Comparison of ENCODE assay signal across 8 cellular contexts in the genomic region with DNA sequence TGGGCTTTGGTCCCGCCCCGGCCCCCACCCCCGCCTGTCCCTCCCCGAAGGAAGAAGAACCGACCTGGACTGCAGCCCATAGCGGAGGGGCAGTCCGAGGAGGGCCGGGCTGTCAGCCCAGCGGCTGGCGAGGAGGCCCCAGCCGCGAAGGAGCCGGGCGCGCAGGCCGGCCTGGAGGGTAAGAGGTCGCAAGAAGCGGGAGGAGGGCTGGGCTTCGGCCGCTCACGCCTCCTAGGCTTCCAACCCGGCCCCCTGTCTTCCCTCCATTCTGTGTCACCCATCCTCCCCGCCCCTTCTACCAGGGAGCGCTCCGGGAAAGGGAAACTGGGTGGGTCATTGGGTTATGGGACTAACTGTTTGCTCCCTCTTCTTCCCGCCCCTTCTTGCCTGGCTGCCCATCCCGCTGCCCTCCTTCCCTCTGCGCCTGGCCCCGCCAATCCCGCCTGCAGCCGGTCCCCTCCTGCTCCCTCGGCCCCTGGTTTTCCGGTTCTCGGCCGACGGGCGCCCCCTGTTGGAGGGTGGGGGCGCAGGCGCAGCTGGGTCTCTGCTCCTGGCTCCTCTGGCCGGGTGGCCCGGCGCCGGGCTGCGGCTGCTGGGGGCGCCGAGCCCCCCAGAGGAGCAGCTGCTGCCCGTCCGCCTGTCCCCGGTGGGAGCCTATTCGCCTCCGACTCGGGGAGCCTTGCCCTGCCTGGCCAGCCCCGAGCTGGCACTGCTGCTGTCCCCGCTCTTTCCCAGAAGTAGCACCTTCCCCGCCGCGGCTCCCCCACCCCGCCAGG. TPM values are rescaled to one million over a fixed set of nuclear protein-coding genes. Genes with fewer than 3 reads are reported as not detected.
DNase-seq lines count a peak whose midpoint lies in the region; ATAC-seq and TF ChIP-seq lines count a peak whose summit lies in the region.

No MANE protein-coding gene starts in this region.

- ATAC-seq in GM18867 (IDR thresholded peaks at IDR 0.05; ENCODE audit: unreplicated experiment): peak; percentile 52
- ATAC-seq in HG03442 (IDR thresholded peaks at IDR 0.05; ENCODE audit: unreplicated experiment): peak; percentile 40

- DNase-seq in NCI-H524 (lab: John Stamatoyannopoulos, UW) (peak; percentile 53 to 80), coronary artery (ENCODE audit: low spot score) (peak; percentile 98), left kidney (ENCODE audit: low read depth, low spot score) (peak; percentile 97)
- DNase-seq in activated CD4-positive, alpha-beta T cell treated with anti-CD3 and anti-CD28 coated beads, Interleukin-2, amount 10 ng/mL, durations not matched to agents 7 days and 5 days: peak; percentile 88
- peak; percentile 75 to 89 (median 88) for DNase-seq in stimulated activated CD4-positive, alpha-beta T cell treated with anti-CD3 and anti-CD28 coated beads, Interleukin-1b, Interleukin-23, amount 100 ng/mL, for 24 hours (ENCODE audit: low read depth in 4 of 4, low spot score in 1 of 4)

- peaks cover 10% of the 10 kb centered on the region for H3K36me3 Mint-ChIP-seq in activated CD4-positive, alpha-beta T cell treated with anti-CD3 and anti-CD28 coated beads, Interleukin-2, amount 10 ng/mL, durations not matched to agents 7 days and 5 days (ENCODE audit: low read depth)

- POLR2A ChIA-PET in activated CD4-positive, alpha-beta T cell treated with anti-CD3 and anti-CD28 coated beads, Interleukin-2, amount 10 ng/mL, durations not matched to agents 7 days and 5 days (lab: Charles Lee): interaction anchor here (0.6 to 1.0 kb wide), 2 partner anchors 62 to 153 kb away, joined by 3 to 4 read pairs; no protein-coding TSS in a partner anchor

- peaks cover 41% of the 10 kb centered on the region for H3K79me2 ChIP-seq in ACC112 (ENCODE audit: control insufficient read depth, insufficient read depth, low read length, unreplicated experiment)

- H3K27ac ChIP-seq in ACC112 (ENCODE audit: low read depth, low read length) (peak overlapping the region; percentile 89), coronary artery (peak overlapping the region; percentile 98 to 99)

- peaks cover 57% of the 10 kb centered on the region for H3K4me1 Mint-ChIP-seq in activated CD4-positive, alpha-beta T cell treated with anti-CD3 and anti-CD28 coated beads, Interleukin-2, amount 10 ng/mL, durations not matched to agents 7 days and 5 days

- H3K27me3 ChIP-seq in ACC112 (ENCODE audit: insufficient read depth, low read length): no peaks in the 10 kb centered on the region

- CTCF ChIA-PET in activated CD4-positive, alpha-beta T cell treated with anti-CD3 and anti-CD28 coated beads, Interleukin-2, amount 10 ng/mL, durations not matched to agents 7 days and 5 days (lab: Charles Lee): interaction anchor here (0.5 to 5.4 kb wide), 34 partner anchors 9 to 1080 kb away, joined by 3 to 60 read pairs (median 4); partner anchors contain the start of genes ENTREP3, FDPS, HCN3 and KRTCAP2

- peak overlapping the region; percentile 86 for H3K4me3 Mint-ChIP-seq in activated CD4-positive, alpha-beta T cell treated with anti-CD3 and anti-CD28 coated beads, Interleukin-2, amount 10 ng/mL, durations not matched to agents 7 days and 5 days

- TF ChIP-seq CTCF in coronary artery (IDR thresholded peaks at IDR 0.05): peak; percentile 97

- H2AFZ ChIP-seq in ACC112 (ENCODE audit: low read length, unreplicated experiment): no peak overlapping the region

- no peaks in the 10 kb centered on the region for H3K27me3 Mint-ChIP-seq in activated CD4-positive, alpha-beta T cell treated with anti-CD3 and anti-CD28 coated beads, Interleukin-2, amount 10 ng/mL, durations not matched to agents 7 days and 5 days

- H3K36me3 ChIP-seq in ACC112 (ENCODE audit: insufficient read depth, low read length): peaks cover 16% of the 10 kb centered on the region; the same call in 1 of the 2 replicates

- H3K9me3 Mint-ChIP-seq in activated CD4-positive, alpha-beta T cell treated with anti-CD3 and anti-CD28 coated beads, Interleukin-2, amount 10 ng/mL, durations not matched to agents 7 days and 5 days: no peaks in the 10 kb centered on the region

- H3K27ac Mint-ChIP-seq in activated CD4-positive, alpha-beta T cell treated with anti-CD3 and anti-CD28 coated beads, Interleukin-2, amount 10 ng/mL, durations not matched to agents 7 days and 5 days: peak overlapping the region; percentile 85

- H3K4me1 ChIP-seq in ACC112 (ENCODE audit: control insufficient read depth, insufficient read depth, low read length, unreplicated experiment): peaks cover 29% of the 10 kb centered on the region

- H3K4me3 ChIP-seq in ACC112 (ENCODE audit: low read depth, low read length): peak overlapping the region; percentile 81
- H3K4me3 ChIP-seq in coronary artery: peak overlapping the region; percentile 87

RNA-seq across cellular contexts. Expression of gene RUSC1, which starts 2.4 kb away (rescaled TPM):
- 10 to 100 TPM; 30.2 to 31.6 TPM for total RNA-seq in activated CD4-positive, alpha-beta T cell treated with anti-CD3 and anti-CD28 coated beads, Interleukin-2, amount 10 ng/mL, durations not matched to agents 7 days and 5 days

RNA-seq across cellular contexts. Expression of gene FDPS, which starts 14.5 kb away (rescaled TPM):
- 100 to 1,000 TPM; 209 to 229 TPM for total RNA-seq in activated CD4-positive, alpha-beta T cell treated with anti-CD3 and anti-CD28 coated beads, Interleukin-2, amount 10 ng/mL, durations not matched to agents 7 days and 5 days

RNA-seq across cellular contexts. Expression of gene PKLR, which starts 21.9 kb away (rescaled TPM):
- not detected for total RNA-seq in activated CD4-positive, alpha-beta T cell treated with anti-CD3 and anti-CD28 coated beads, Interleukin-2, amount 10 ng/mL, durations not matched to agents 7 days and 5 days

RNA-seq across cellular contexts. Expression of gene HCN3, which starts 45.9 kb away (rescaled TPM):
- 1 to 10 TPM; 2.5 to 3.4 TPM for total RNA-seq in activated CD4-positive, alpha-beta T cell treated with anti-CD3 and anti-CD28 coated beads, Interleukin-2, amount 10 ng/mL, durations not matched to agents 7 days and 5 days

RNA-seq across cellular contexts. Expression of gene CLK2, which starts 49.8 kb away (rescaled TPM):
- total RNA-seq in activated CD4-positive, alpha-beta T cell treated with anti-CD3 and anti-CD28 coated beads, Interleukin-2, amount 10 ng/mL, durations not matched to agents 7 days and 5 days: 100 to 1,000 TPM in 1 of 2 experiments, 10 to 100 TPM in 1; 100.0 to 104 TPM

Comparison
In these comparisons a context has a peak if more than half of its experiments do, and no peak if none do; other contexts are left out.
1. Peak in every context shown above with its lines: DNase-seq, ATAC-seq, H3K4me3 ChIP-seq and H3K27ac ChIP-seq.